14 cellular contexts compared by ENCODE assay signal in the genomic region with DNA sequence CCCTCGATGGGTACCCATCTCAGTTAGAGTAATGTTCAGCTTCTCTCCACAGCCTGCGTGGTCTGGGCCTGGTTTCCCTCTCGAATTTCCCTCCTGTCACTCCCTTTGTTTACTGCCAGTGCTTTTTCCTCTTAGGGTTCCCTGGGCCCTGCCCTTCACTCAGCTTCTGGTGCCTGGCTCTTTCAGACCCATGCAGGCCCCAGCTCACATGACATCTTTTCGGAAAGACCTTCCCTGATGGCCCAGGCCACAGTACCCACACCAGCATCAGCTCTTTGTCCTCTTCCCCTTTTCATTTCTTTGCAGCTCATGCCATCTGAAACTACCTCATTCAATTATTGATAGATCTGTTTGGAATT.
DNase-seq lines count a peak whose midpoint lies in the region; ATAC-seq and TF ChIP-seq lines count a peak whose summit lies in the region.
"Had no signal": no experiment of that assay in that cellular context is flagged by ENCODE, and none has a peak within 500 bp of the region (broad histone marks: within the 10 kb centered on the region; RNA-seq: fewer than 3 reads in every experiment).

No MANE protein-coding gene starts in this region.

- H3K4me3 ChIP-seq in CD8-positive, alpha-beta memory T cell (ENCODE audit: low read length) = no peak overlapping the region
- no peak overlapping the region for H3K4me3 ChIP-seq in Peyer's patch
- H3K4me3 ChIP-seq: heart right ventricle, upper lobe of left lung had no signal

- H3K36me3 ChIP-seq in CD8-positive, alpha-beta memory T cell (ENCODE audit: insufficient read depth, low read length) = no peaks in the 10 kb centered on the region
- H3K36me3 ChIP-seq in Peyer's patch = no peaks in the 10 kb centered on the region
- H3K36me3 ChIP-seq: heart right ventricle, upper lobe of left lung had no signal

- no peak for TF ChIP-seq POLR2A in Peyer's patch (IDR thresholded peaks at IDR 0.05)

- no peak overlapping the region for H3K4me3 Mint-ChIP-seq in CD8-positive, alpha-beta memory T cell
- H3K4me3 Mint-ChIP-seq in progenitor cell of endocrine pancreas (ENCODE audit: low read depth) = no peak overlapping the region
- H3K4me3 Mint-ChIP-seq: T-cell had no signal

- no peaks in the 10 kb centered on the region for H3K36me3 Mint-ChIP-seq in CD8-positive, alpha-beta memory T cell
- H3K36me3 Mint-ChIP-seq in progenitor cell of endocrine pancreas (ENCODE audit: insufficient read depth) = no peaks in the 10 kb centered on the region
- H3K36me3 Mint-ChIP-seq: T-cell had no signal

- no peaks in the 10 kb centered on the region for H3K27me3 ChIP-seq in CD8-positive, alpha-beta memory T cell (ENCODE audit: insufficient read depth, low read length, poor library complexity, severe bottlenecking)
- no peaks in the 10 kb centered on the region for H3K27me3 ChIP-seq in Peyer's patch
- H3K27me3 ChIP-seq: heart right ventricle, upper lobe of left lung had no signal

- no peaks in the 10 kb centered on the region for H3K9me3 ChIP-seq in CD8-positive, alpha-beta memory T cell (ENCODE audit: low read length)
- H3K9me3 ChIP-seq in Peyer's patch = no peaks in the 10 kb centered on the region
- H3K9me3 ChIP-seq: heart right ventricle, upper lobe of left lung had no signal

- H3K27ac Mint-ChIP-seq in CD8-positive, alpha-beta memory T cell = peak overlapping the region in 5 of 8 donors; percentile 2 to 74 (median 15)
- peak overlapping the region; percentile 2 for H3K27ac Mint-ChIP-seq in progenitor cell of endocrine pancreas
- H3K27ac Mint-ChIP-seq: T-cell had no signal

- ATAC-seq in left ventricle myocardium superior = peak; percentile 49
- ATAC-seq in HG03520 (IDR thresholded peaks at IDR 0.05; ENCODE audit: unreplicated experiment) = no peak
- ATAC-seq in GM18498 (IDR thresholded peaks at IDR 0.05; ENCODE audit: unreplicated experiment) = no peak
- ATAC-seq: T-cell had no signal

- CTCF ChIA-PET in CD8-positive, alpha-beta memory T cell (lab: Charles Lee) = no interaction called here

- H3K4me1 Mint-ChIP-seq in CD8-positive, alpha-beta memory T cell = peaks cover 38 to 62% (median 59%) of the 10 kb centered on the region in 3 donors
- peaks cover 25% of the 10 kb centered on the region for H3K4me1 Mint-ChIP-seq in progenitor cell of endocrine pancreas (ENCODE audit: low read depth)

- H3K9me3 Mint-ChIP-seq in CD8-positive, alpha-beta memory T cell = no peaks in the 10 kb centered on the region
- H3K9me3 Mint-ChIP-seq in progenitor cell of endocrine pancreas (ENCODE audit: low read depth) = no peaks in the 10 kb centered on the region
- H3K9me3 Mint-ChIP-seq: T-cell had no signal

- H3K4me1 ChIP-seq in CD8-positive, alpha-beta memory T cell (ENCODE audit: insufficient read depth, low read length) = no peaks in the 10 kb centered on the region
- H3K4me1 ChIP-seq in Peyer's patch = peaks cover 3 to 47% (median 5%) of the 10 kb centered on the region in 4 donors

- intact Hi-C loops in left ventricle myocardium superior (cut with micrococcal nuclease) = no loop called here

- no peak for TF ChIP-seq CTCF in Peyer's patch (IDR thresholded peaks at IDR 0.05)
- no peak for TF ChIP-seq CTCF in progenitor cell of endocrine pancreas (IDR thresholded peaks at IDR 0.05; ENCODE audit: unreplicated experiment)

- DNase-seq in CD8-positive, alpha-beta memory T cell = no peak
- DNase-seq in Peyer's patch (no peak), left ventricle myocardium superior (no peak), progenitor cell of endocrine pancreas (ENCODE audit: low spot score, unreplicated experiment) (no peak), dedifferentiated amniotic fluid mesenchymal stem cell (ENCODE audit: extremely low spot score) (no peak), ecto neural progenitor cell (ENCODE audit: low spot score) (no peak)
- DNase-seq: DMS79; heart right ventricle; NCI-H748 treated with DMSO at 0.1 percent for 48 hours; stimulated activated CD4-positive, alpha-beta T cell treated with anti-CD3 and anti-CD28 coated beads, Interleukin-2, amount 100 ng/mL, for 48 hours; T-cell; upper lobe of left lung had no signal

- no peaks in the 10 kb centered on the region for H3K27me3 Mint-ChIP-seq in CD8-positive, alpha-beta memory T cell
- H3K27me3 Mint-ChIP-seq in progenitor cell of endocrine pancreas = no peaks in the 10 kb centered on the region
- H3K27me3 Mint-ChIP-seq: T-cell had no signal

- H3K27ac ChIP-seq in CD8-positive, alpha-beta memory T cell (ENCODE audit: low read depth, low read length) = no peak overlapping the region
- peak overlapping the region in 3 of 4 donors; percentile 8 to 80 (median 77) for H3K27ac ChIP-seq in Peyer's patch

- POLR2A ChIA-PET in CD8-positive, alpha-beta memory T cell (lab: Charles Lee) = no interaction called here
